In genomic region chr10:93475871-93476270, GRCh38 we compare ENCODE assay signal across 10 cellular contexts. TPM values are rescaled to one million over a fixed set of nuclear protein-coding genes. Genes with fewer than 3 reads are reported as not detected.
DNase-seq lines count a peak whose midpoint lies in the region; ATAC-seq and TF ChIP-seq lines count a peak whose summit lies in the region.
"Had no signal": no experiment of that assay in that cellular context is flagged by ENCODE, and none has a peak within 500 bp of the region (broad histone marks: within the 10 kb centered on the region; RNA-seq: fewer than 3 reads in every experiment).

No MANE protein-coding gene starts in this region.

- no peak for ATAC-seq in Right ventricle myocardium superior (ENCODE audit: poor library complexity)
- peak; percentile 83 for ATAC-seq in left colon
- ATAC-seq in GM18511 (IDR thresholded peaks at IDR 0.05; ENCODE audit: unreplicated experiment) = no peak
- ATAC-seq: activated CD4-positive, alpha-beta T cell treated with anti-CD3 and anti-CD28 coated beads for 36 hours had no signal

- H3K4me1 ChIP-seq in right atrium auricular region (peaks cover 0 to 20% of the 10 kb centered on the region in 2 donors), ascending aorta (peaks cover 15 to 64% of the 10 kb centered on the region in 2 donors), vagina (peaks cover 91% of the 10 kb centered on the region), Peyer's patch (peaks cover 0 to 35% (median 0%) of the 10 kb centered on the region in 4 donors)

- H3K27me3 ChIP-seq in right atrium auricular region (no peaks in the 10 kb centered on the region), ascending aorta (no peaks in the 10 kb centered on the region), vagina (no peaks in the 10 kb centered on the region), Peyer's patch (no peaks in the 10 kb centered on the region)
- H3K27me3 ChIP-seq: tibial nerve had no signal

- H3K9me3 ChIP-seq in right atrium auricular region (no peaks in the 10 kb centered on the region), ascending aorta (no peaks in the 10 kb centered on the region), vagina (no peaks in the 10 kb centered on the region), Peyer's patch (no peaks in the 10 kb centered on the region)
- H3K9me3 ChIP-seq: tibial nerve had no signal

- no peak for TF ChIP-seq POLR2A in vagina (IDR thresholded peaks at IDR 0.05)
- no peak for TF ChIP-seq POLR2A in Peyer's patch (IDR thresholded peaks at IDR 0.05)

- no peak for TF ChIP-seq CTCF in right atrium auricular region (IDR thresholded peaks at IDR 0.05)
- TF ChIP-seq CTCF in ascending aorta (IDR thresholded peaks at IDR 0.05) = no peak
- no peak for TF ChIP-seq CTCF in vagina (IDR thresholded peaks at IDR 0.05)
- TF ChIP-seq CTCF in Peyer's patch (IDR thresholded peaks at IDR 0.05) = no peak

- H3K4me3 ChIP-seq in right atrium auricular region (no peak overlapping the region), ascending aorta (no peak overlapping the region), vagina (no peak overlapping the region), Peyer's patch (no peak overlapping the region)
- H3K4me3 ChIP-seq: tibial nerve had no signal

- DNase-seq in right atrium auricular region (ENCODE audit: low spot score) (peak; percentile 38), Right ventricle myocardium superior (no peak), ascending aorta (ENCODE audit: low spot score in 2 of 2) (no peak), left colon (peak in 1 of 2 donors; percentile 54), vagina (ENCODE audit: extremely low spot score in 2 of 2) (no peak), NCI-H345 (lab: John Stamatoyannopoulos, UW) (no peak), Peyer's patch (no peak)
- DNase-seq: activated CD4-positive, alpha-beta T cell treated with anti-CD3 and anti-CD28 coated beads for 36 hours had no signal

- H3K27ac ChIP-seq in right atrium auricular region (no peak overlapping the region), ascending aorta (peak overlapping the region; percentile 39 to 45), vagina (peak overlapping the region; percentile 95), Peyer's patch (peak overlapping the region in 2 of 4 donors; percentile 36 to 43)

- H3K36me3 ChIP-seq in right atrium auricular region = no peaks in the 10 kb centered on the region
- H3K36me3 ChIP-seq in ascending aorta = peaks cover 0 to 17% of the 10 kb centered on the region in 2 donors
- no peaks in the 10 kb centered on the region for H3K36me3 ChIP-seq in vagina
- no peaks in the 10 kb centered on the region for H3K36me3 ChIP-seq in Peyer's patch

- intact Hi-C loops in Right ventricle myocardium superior (cut with DNase I) (no loop called here), ascending aorta (cut with DNase I) (no loop called here), left colon (cut with DNase I, micrococcal nuclease) (loop anchor here in 1 of 2 donors (5.0 kb wide), 1 partner anchor 39 kb away; no protein-coding TSS in a partner anchor), vagina (cut with DNase I) (no loop called here)

RNA-seq across cellular contexts. Expression of gene MYOF, which starts 6.3 kb away (rescaled TPM):
- 10 to 100 TPM; 13.4 to 14.1 TPM for total RNA-seq in right atrium auricular region
- 30.4 TPM for total RNA-seq in Right ventricle myocardium superior
- total RNA-seq in ascending aorta = 68.2 TPM
- 100 to 1,000 TPM; 106 to 110 TPM for total RNA-seq in left colon
- 107 TPM for total RNA-seq in vagina
- total RNA-seq in Peyer's patch = 10 to 100 TPM; 15.1 to 52.8 (median 24.4) TPM

RNA-seq across cellular contexts. Expression of gene CEP55, which starts 20.5 kb away (rescaled TPM):
- total RNA-seq in right atrium auricular region (1 to 10 TPM in 1 of 2 donors, under 1 TPM in 1; 0.24 to 1.8 TPM), Right ventricle myocardium superior (0.59 TPM), ascending aorta (not detected), left colon (1 to 10 TPM; 2.0 to 7.4 TPM), vagina (3.2 TPM), Peyer's patch (10 to 100 TPM in 1 of 4 donors, 1 to 10 TPM in 3; 1.1 to 32.2 (median 4.5) TPM)

Comparison
In these comparisons a context has a peak if more than half of its experiments do, and no peak if none do; other contexts are left out.
1. H3K27ac ChIP-seq: peak in ascending aorta (2 of 2) and vagina (single experiment); none in right atrium auricular region (0 of 2).